In the genomic region with DNA sequence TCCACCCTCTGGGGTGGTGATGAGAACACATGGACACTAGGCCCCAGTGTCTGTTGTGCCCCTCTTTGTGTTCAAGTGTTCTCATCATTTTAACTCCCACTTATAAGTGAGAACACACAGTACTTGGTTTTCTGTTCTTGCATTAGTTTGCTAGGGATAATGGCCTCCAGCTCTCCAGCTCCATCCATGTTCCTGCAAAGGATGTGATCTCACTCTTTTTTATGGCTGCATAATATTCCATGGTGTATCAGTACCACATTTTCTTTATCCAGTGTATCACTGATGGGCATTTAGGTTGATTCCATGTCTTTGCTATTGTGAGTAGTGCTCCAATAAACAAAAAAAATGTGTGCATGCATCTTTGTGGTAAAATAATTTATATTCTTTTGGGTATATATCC, we compare ENCODE assay signal across 2 cellular contexts.
TF ChIP-seq lines count a peak whose summit lies in the region.

No MANE protein-coding gene starts in this region.

TF ChIP-seq in IMR-90, 13 proteins besides CTCF, POLR2A, EP300 and RAD21:
- no peak for TF ChIP-seq MAFK (IDR thresholded peaks at IDR 0.05; ENCODE audit: low read depth, low read length)
- TF ChIP-seq SMC3 (IDR thresholded peaks at IDR 0.05; ENCODE audit: low read depth, low read length) = no peak
- TF ChIP-seq CHD1 (IDR thresholded peaks at IDR 0.05; ENCODE audit: low read depth, low read length) = no peak
- no peak for TF ChIP-seq USF2 (IDR thresholded peaks at IDR 0.05; ENCODE audit: low read depth, low read length)
- no peak for TF ChIP-seq RCOR1 (IDR thresholded peaks at IDR 0.05; ENCODE audit: insufficient replicate concordance, low read length)
- TF ChIP-seq RFX5 (IDR thresholded peaks at IDR 0.05; ENCODE audit: low read depth, low read length) = no peak
- no peak for TF ChIP-seq FOS (IDR thresholded peaks at IDR 0.05; ENCODE audit: low read depth, low read length)

TF ChIP-seq in K562, 482 proteins besides CTCF, POLR2A, EP300 and RAD21:
- TF ChIP-seq ZNF146 (CRISPR knock-in tag; IDR thresholded peaks at IDR 0.05; ENCODE audit: unreplicated experiment) (peak; percentile 77), ZNF717 (CRISPR knock-in tag; IDR thresholded peaks at IDR 0.05) (no peak), ETV1 (tag; conservative IDR thresholded peaks at IDR 0.05; ENCODE audit: low read depth) (no peak), RBM25 (IDR thresholded peaks at IDR 0.05; ENCODE audit: low read depth, low read length, severe bottlenecking) (peak; percentile 10), DPF2 (IDR thresholded peaks at IDR 0.05) (no peak), CBFA2T3 (IDR thresholded peaks at IDR 0.05) (no peak)
TF ChIP-seq in K562: peak in this region for 2.
